ENCODE assay signal across 1 cellular context in the genomic region with DNA sequence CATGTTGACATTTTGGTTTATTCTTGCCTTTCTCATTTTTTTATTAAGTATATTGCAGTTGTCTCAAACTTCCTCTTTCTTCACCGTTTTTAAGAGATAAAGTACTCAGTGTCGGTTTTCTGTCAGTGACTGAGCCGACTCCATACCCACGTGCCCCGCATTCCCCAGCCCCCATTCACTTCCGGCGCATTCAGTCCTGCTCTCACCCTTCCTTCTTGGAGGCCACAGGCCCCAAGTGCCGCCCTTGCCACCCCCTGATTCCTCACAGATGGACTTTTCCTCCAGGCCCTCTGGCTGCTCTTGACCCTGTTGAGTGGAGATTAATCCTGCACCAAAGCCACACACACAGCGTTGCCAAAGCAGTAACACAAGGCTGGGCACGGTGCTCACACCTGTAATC.
A peak's percentile ranks its signal among the peaks of the same experiment; 100 is the strongest.
TF ChIP-seq lines count a peak whose summit lies in the region.

No MANE protein-coding gene starts in this region.

TF ChIP-seq in K562, 482 proteins besides CTCF, POLR2A, EP300 and RAD21 (continued from another document and continues in another):
- TF ChIP-seq, protein P1, sequence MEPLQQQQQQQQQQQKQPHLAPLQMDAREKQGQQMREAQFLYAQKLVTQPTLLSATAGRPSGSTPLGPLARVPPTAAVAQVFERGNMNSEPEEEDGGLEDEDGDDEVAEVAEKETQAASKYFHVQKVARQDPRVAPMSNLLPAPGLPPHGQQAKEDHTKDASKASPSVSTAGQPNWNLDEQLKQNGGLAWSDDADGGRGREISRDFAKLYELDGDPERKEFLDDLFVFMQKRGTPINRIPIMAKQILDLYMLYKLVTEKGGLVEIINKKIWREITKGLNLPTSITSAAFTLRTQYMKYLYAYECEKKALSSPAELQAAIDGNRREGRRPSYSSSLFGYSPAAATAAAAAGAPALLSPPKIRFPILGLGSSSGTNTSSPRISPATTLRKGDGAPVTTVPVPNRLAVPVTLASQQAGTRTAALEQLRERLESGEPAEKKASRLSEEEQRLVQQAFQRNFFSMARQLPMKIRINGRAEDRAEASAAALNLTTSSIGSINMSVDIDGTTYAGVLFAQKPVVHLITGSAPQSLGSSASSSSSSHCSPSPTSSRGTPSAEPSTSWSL (CRISPR knock-in tag; IDR thresholded peaks at IDR 0.05; ENCODE audit: borderline replicate concordance): no peak
- no peak for TF ChIP-seq PHF20 (IDR thresholded peaks at IDR 0.05; ENCODE audit: partially characterized antibody)
- peak; percentile 66 for TF ChIP-seq GABPA (tag; conservative IDR thresholded peaks at IDR 0.05; ENCODE audit: low read depth)
- TF ChIP-seq POLR2H (tag; IDR thresholded peaks at IDR 0.05; ENCODE audit: low read depth): no peak
- no peak for TF ChIP-seq SAP30 (IDR thresholded peaks at IDR 0.05; ENCODE audit: borderline replicate concordance, insufficient read depth, low read depth, low read length, poor library complexity, severe bottlenecking)
- TF ChIP-seq ZNF589 (CRISPR knock-in tag; IDR thresholded peaks at IDR 0.05; ENCODE audit: low read depth): 0 out of 2 replicates have a peak, but pooled peaks have one; percentile 61
- TF ChIP-seq TCF3 (CRISPR knock-in tag; IDR thresholded peaks at IDR 0.05): no peak
- TF ChIP-seq, protein P2, sequence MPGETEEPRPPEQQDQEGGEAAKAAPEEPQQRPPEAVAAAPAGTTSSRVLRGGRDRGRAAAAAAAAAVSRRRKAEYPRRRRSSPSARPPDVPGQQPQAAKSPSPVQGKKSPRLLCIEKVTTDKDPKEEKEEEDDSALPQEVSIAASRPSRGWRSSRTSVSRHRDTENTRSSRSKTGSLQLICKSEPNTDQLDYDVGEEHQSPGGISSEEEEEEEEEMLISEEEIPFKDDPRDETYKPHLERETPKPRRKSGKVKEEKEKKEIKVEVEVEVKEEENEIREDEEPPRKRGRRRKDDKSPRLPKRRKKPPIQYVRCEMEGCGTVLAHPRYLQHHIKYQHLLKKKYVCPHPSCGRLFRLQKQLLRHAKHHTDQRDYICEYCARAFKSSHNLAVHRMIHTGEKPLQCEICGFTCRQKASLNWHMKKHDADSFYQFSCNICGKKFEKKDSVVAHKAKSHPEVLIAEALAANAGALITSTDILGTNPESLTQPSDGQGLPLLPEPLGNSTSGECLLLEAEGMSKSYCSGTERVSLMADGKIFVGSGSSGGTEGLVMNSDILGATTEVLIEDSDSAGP (CRISPR knock-in tag; IDR thresholded peaks at IDR 0.05): no peak
- TF ChIP-seq KAT2B (IDR thresholded peaks at IDR 0.05; ENCODE audit: low read depth, low read length): no peak
- TF ChIP-seq TEAD2 (tag; IDR thresholded peaks at IDR 0.05): no peak
- TF ChIP-seq, protein P3, sequence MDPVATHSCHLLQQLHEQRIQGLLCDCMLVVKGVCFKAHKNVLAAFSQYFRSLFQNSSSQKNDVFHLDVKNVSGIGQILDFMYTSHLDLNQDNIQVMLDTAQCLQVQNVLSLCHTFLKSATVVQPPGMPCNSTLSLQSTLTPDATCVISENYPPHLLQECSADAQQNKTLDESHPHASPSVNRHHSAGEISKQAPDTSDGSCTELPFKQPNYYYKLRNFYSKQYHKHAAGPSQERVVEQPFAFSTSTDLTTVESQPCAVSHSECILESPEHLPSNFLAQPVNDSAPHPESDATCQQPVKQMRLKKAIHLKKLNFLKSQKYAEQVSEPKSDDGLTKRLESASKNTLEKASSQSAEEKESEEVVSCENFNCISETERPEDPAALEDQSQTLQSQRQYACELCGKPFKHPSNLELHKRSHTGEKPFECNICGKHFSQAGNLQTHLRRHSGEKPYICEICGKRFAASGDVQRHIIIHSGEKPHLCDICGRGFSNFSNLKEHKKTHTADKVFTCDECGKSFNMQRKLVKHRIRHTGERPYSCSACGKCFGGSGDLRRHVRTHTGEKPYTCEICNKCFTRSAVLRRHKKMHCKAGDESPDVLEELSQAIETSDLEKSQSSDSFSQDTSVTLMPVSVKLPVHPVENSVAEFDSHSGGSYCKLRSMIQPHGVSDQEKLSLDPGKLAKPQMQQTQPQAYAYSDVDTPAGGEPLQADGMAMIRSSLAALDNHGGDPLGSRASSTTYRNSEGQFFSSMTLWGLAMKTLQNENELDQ (CRISPR knock-in tag; IDR thresholded peaks at IDR 0.05; ENCODE audit: borderline replicate concordance): no peak
- TF ChIP-seq MAFG (tag; conservative IDR thresholded peaks at IDR 0.05): no peak
- TF ChIP-seq, protein P4, sequence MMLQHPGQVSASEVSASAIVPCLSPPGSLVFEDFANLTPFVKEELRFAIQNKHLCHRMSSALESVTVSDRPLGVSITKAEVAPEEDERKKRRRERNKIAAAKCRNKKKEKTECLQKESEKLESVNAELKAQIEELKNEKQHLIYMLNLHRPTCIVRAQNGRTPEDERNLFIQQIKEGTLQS (IDR thresholded peaks at IDR 0.05): no peak
- TF ChIP-seq, protein P4 (CRISPR knock-in tag; conservative IDR thresholded peaks at IDR 0.05): no peak
- no peak for TF ChIP-seq HOXB6 (CRISPR knock-in tag; IDR thresholded peaks at IDR 0.05; ENCODE audit: borderline replicate concordance)
- TF ChIP-seq ZNF121 (CRISPR knock-in tag; conservative IDR thresholded peaks at IDR 0.05): no peak
- no peak for TF ChIP-seq EHMT2 (IDR thresholded peaks at IDR 0.05)
- TF ChIP-seq ZNF263 (CRISPR knock-in tag; IDR thresholded peaks at IDR 0.05; ENCODE audit: borderline replicate concordance): 0 out of 2 replicates have a peak, but pooled peaks have one; percentile 26
- TF ChIP-seq ZNF785 (CRISPR knock-in tag; IDR thresholded peaks at IDR 0.05): no peak
- peak; percentile 80 for TF ChIP-seq GABPB1 (CRISPR knock-in tag; IDR thresholded peaks at IDR 0.05)
- TF ChIP-seq SIN3A (IDR thresholded peaks at IDR 0.05; ENCODE audit: borderline replicate concordance in 2 of 2, control insufficient read depth in 1 of 2, low read depth in 2 of 2, low read length in 2 of 2): no peak
- no peak for TF ChIP-seq MXI1 (IDR thresholded peaks at IDR 0.05; ENCODE audit: low read depth, low read length)
- TF ChIP-seq ZNF79 (CRISPR knock-in tag; IDR thresholded peaks at IDR 0.05; ENCODE audit: low read depth): peak; percentile 68; the same call in 1 of the 2 replicates
- no peak for TF ChIP-seq NBN (IDR thresholded peaks at IDR 0.05; ENCODE audit: low read depth)
- TF ChIP-seq ZNF184 (CRISPR knock-in tag; IDR thresholded peaks at IDR 0.05): no peak
- no peak for TF ChIP-seq NFIC (IDR thresholded peaks at IDR 0.05)
- TF ChIP-seq GTF2A2 (tag; IDR thresholded peaks at IDR 0.05): no peak
- TF ChIP-seq ZNF384 (IDR thresholded peaks at IDR 0.05; ENCODE audit: low read depth, low read length): no peak
- TF ChIP-seq, protein P5, sequence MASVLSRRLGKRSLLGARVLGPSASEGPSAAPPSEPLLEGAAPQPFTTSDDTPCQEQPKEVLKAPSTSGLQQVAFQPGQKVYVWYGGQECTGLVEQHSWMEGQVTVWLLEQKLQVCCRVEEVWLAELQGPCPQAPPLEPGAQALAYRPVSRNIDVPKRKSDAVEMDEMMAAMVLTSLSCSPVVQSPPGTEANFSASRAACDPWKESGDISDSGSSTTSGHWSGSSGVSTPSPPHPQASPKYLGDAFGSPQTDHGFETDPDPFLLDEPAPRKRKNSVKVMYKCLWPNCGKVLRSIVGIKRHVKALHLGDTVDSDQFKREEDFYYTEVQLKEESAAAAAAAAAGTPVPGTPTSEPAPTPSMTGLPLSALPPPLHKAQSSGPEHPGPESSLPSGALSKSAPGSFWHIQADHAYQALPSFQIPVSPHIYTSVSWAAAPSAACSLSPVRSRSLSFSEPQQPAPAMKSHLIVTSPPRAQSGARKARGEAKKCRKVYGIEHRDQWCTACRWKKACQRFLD (CRISPR knock-in tag; IDR thresholded peaks at IDR 0.05): peak; percentile 74; the same call in 1 of the 2 replicates
- no peak for TF ChIP-seq NFATC3 (IDR thresholded peaks at IDR 0.05)
- TF ChIP-seq CBX3 (IDR thresholded peaks at IDR 0.05; ENCODE audit: borderline replicate concordance in 1 of 2, low read length in 2 of 2): no peak
- TF ChIP-seq ATF1 (CRISPR knock-in tag; IDR thresholded peaks at IDR 0.05): no peak
- no peak for TF ChIP-seq ATF1 (tag; IDR thresholded peaks at IDR 0.05)
- TF ChIP-seq RFX7 (CRISPR knock-in tag; IDR thresholded peaks at IDR 0.05): no peak
- peak; percentile 76 for TF ChIP-seq NR2C2 (CRISPR knock-in tag; IDR thresholded peaks at IDR 0.05)
- TF ChIP-seq NR2C2 (tag; IDR thresholded peaks at IDR 0.05): peak; percentile 33; the same call in 1 of the 2 replicates
- no peak for TF ChIP-seq PTTG1 (tag; IDR thresholded peaks at IDR 0.05; ENCODE audit: low read depth)
- no peak for TF ChIP-seq NONO (IDR thresholded peaks at IDR 0.05; ENCODE audit: low read depth in 2 of 2, low read length in 1 of 2)
- no peak for TF ChIP-seq NFIX (CRISPR knock-in tag; IDR thresholded peaks at IDR 0.05; ENCODE audit: low read depth)
- no peak for TF ChIP-seq ZNF324 (CRISPR knock-in tag; IDR thresholded peaks at IDR 0.05)
- no peak for TF ChIP-seq IRF2 (CRISPR knock-in tag; IDR thresholded peaks at IDR 0.05)
- TF ChIP-seq, protein P6, sequence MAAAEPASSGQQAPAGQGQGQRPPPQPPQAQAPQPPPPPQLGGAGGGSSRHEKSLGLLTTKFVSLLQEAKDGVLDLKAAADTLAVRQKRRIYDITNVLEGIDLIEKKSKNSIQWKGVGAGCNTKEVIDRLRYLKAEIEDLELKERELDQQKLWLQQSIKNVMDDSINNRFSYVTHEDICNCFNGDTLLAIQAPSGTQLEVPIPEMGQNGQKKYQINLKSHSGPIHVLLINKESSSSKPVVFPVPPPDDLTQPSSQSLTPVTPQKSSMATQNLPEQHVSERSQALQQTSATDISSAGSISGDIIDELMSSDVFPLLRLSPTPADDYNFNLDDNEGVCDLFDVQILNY (CRISPR knock-in tag; IDR thresholded peaks at IDR 0.05): no peak
- TF ChIP-seq CCNT2 (IDR thresholded peaks at IDR 0.05; ENCODE audit: borderline replicate concordance, extremely low read depth, insufficient read length, low read depth, low read length): no peak
- TF ChIP-seq, protein P7, sequence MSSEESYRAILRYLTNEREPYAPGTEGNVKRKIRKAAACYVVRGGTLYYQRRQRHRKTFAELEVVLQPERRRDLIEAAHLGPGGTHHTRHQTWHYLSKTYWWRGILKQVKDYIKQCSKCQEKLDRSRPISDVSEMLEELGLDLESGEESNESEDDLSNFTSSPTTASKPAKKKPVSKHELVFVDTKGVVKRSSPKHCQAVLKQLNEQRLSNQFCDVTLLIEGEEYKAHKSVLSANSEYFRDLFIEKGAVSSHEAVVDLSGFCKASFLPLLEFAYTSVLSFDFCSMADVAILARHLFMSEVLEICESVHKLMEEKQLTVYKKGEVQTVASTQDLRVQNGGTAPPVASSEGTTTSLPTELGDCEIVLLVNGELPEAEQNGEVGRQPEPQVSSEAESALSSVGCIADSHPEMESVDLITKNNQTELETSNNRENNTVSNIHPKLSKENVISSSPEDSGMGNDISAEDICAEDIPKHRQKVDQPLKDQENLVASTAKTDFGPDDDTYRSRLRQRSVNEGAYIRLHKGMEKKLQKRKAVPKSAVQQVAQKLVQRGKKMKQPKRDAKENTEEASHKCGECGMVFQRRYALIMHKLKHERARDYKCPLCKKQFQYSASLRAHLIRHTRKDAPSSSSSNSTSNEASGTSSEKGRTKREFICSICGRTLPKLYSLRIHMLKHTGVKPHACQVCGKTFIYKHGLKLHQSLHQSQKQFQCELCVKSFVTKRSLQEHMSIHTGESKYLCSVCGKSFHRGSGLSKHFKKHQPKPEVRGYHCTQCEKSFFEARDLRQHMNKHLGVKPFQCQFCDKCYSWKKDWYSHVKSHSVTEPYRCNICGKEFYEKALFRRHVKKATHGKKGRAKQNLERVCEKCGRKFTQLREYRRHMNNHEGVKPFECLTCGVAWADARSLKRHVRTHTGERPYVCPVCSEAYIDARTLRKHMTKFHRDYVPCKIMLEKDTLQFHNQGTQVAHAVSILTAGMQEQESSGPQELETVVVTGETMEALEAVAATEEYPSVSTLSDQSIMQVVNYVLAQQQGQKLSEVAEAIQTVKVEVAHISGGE (CRISPR knock-in tag; IDR thresholded peaks at IDR 0.05): peak in 1 of 3 experiments; percentile 64; a peak in 1 of 6 replicates
- TF ChIP-seq RBM22 (IDR thresholded peaks at IDR 0.05; ENCODE audit: low read depth, low read length, poor library complexity, severe bottlenecking): no peak
- TF ChIP-seq CCAR2 (IDR thresholded peaks at IDR 0.05; ENCODE audit: low read depth, low read length): no peak
- TF ChIP-seq LARP7 (IDR thresholded peaks at IDR 0.05): no peak
- TF ChIP-seq, protein P8, sequence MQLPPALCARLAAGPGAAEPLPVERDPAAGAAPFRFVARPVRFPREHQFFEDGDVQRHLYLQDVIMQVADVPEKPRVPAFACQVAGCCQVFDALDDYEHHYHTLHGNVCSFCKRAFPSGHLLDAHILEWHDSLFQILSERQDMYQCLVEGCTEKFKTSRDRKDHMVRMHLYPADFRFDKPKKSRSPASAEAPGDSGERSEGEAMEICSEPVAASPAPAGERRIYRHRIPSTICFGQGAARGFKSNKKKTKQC (CRISPR knock-in tag; IDR thresholded peaks at IDR 0.05): no peak
- TF ChIP-seq ZNF766 (CRISPR knock-in tag; conservative IDR thresholded peaks at IDR 0.05): peak; percentile 83
- TF ChIP-seq, protein P9, sequence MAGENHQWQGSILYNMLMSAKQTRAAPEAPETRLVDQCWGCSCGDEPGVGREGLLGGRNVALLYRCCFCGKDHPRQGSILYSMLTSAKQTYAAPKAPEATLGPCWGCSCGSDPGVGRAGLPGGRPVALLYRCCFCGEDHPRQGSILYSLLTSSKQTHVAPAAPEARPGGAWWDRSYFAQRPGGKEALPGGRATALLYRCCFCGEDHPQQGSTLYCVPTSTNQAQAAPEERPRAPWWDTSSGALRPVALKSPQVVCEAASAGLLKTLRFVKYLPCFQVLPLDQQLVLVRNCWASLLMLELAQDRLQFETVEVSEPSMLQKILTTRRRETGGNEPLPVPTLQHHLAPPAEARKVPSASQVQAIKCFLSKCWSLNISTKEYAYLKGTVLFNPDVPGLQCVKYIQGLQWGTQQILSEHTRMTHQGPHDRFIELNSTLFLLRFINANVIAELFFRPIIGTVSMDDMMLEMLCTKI (IDR thresholded peaks at IDR 0.05; ENCODE audit: partially characterized antibody): no peak
